Comparison of ENCODE assay signal across 1 cellular context in the genomic region with DNA sequence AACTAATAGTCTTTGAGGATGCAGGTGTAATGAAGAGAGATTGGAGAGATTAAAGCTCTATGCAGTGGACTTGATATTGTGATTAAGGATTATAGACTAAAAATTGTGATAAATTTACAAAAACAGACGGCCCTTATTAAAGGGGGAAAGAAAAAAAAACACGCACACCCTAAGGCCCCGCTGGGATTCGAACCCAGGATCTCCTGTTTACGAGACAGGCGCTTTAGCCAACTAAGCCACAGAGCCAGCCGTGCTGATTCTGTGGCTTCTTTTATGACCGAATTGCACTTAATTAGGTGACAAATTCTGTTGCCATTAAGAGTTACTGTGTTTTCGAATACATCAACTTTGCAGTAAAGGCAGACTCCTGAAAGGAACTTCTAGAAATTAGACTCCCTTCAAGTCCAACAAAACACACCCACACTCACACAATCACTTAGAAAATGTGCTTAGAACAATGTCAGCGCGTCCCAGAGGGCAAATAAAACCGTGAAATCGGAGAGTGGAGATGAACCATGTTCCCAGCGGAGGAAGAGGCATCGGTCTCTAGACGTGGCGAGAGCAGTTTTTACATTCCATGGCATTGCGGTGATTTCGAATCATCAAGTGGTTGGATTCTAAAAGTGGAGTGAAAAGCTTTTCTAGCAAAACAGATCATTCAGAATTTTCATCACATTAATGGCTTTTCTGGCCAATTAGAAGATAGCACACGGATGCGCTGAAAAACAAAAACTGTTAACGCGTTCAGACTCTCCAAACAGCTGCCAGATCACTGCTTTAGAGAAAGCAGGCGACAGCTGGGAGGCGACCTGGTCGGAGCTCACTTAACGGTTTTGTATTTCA.
TF ChIP-seq lines count a peak whose summit lies in the region.

No MANE protein-coding gene starts in this region.

TF ChIP-seq in GM12878, 131 proteins besides CTCF, POLR2A, EP300 and RAD21 (continued from another document):
- TF ChIP-seq, protein P1, sequence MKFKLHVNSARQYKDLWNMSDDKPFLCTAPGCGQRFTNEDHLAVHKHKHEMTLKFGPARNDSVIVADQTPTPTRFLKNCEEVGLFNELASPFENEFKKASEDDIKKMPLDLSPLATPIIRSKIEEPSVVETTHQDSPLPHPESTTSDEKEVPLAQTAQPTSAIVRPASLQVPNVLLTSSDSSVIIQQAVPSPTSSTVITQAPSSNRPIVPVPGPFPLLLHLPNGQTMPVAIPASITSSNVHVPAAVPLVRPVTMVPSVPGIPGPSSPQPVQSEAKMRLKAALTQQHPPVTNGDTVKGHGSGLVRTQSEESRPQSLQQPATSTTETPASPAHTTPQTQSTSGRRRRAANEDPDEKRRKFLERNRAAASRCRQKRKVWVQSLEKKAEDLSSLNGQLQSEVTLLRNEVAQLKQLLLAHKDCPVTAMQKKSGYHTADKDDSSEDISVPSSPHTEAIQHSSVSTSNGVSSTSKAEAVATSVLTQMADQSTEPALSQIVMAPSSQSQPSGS (IDR thresholded peaks at IDR 0.05; ENCODE audit: low read length), result no peak; the same call in 1 of the 2 replicates
- TF ChIP-seq JUNB (IDR thresholded peaks at IDR 0.05) (no peak), POU2F2 (IDR thresholded peaks at IDR 0.05; ENCODE audit: borderline replicate concordance, low read depth, low read length) (no peak), HDAC2 (IDR thresholded peaks at IDR 0.05) (no peak), KLF5 (IDR thresholded peaks at IDR 0.05; ENCODE audit: partially characterized antibody) (no peak), EGR1 (IDR thresholded peaks at IDR 0.05; ENCODE audit: borderline replicate concordance in 1 of 2, low read depth in 2 of 2, low read length in 2 of 2) (no peak), ZNF207 (IDR thresholded peaks at IDR 0.05; ENCODE audit: borderline replicate concordance) (no peak), FOXM1 (IDR thresholded peaks at IDR 0.05; ENCODE audit: low read depth, low read length) (no peak), SIN3A (IDR thresholded peaks at IDR 0.05; ENCODE audit: low read depth, low read length) (no peak), GATAD2B (conservative IDR thresholded peaks at IDR 0.05; ENCODE audit: low read depth) (no peak), POLR2AphosphoS2 (IDR thresholded peaks at IDR 0.05; ENCODE audit: low read depth, low read length) (no peak), IRF4 (IDR thresholded peaks at IDR 0.05; ENCODE audit: low read depth, low read length) (no peak), NFXL1 (IDR thresholded peaks at IDR 0.05; ENCODE audit: borderline replicate concordance) (no peak)
- TF ChIP-seq, protein P2, sequence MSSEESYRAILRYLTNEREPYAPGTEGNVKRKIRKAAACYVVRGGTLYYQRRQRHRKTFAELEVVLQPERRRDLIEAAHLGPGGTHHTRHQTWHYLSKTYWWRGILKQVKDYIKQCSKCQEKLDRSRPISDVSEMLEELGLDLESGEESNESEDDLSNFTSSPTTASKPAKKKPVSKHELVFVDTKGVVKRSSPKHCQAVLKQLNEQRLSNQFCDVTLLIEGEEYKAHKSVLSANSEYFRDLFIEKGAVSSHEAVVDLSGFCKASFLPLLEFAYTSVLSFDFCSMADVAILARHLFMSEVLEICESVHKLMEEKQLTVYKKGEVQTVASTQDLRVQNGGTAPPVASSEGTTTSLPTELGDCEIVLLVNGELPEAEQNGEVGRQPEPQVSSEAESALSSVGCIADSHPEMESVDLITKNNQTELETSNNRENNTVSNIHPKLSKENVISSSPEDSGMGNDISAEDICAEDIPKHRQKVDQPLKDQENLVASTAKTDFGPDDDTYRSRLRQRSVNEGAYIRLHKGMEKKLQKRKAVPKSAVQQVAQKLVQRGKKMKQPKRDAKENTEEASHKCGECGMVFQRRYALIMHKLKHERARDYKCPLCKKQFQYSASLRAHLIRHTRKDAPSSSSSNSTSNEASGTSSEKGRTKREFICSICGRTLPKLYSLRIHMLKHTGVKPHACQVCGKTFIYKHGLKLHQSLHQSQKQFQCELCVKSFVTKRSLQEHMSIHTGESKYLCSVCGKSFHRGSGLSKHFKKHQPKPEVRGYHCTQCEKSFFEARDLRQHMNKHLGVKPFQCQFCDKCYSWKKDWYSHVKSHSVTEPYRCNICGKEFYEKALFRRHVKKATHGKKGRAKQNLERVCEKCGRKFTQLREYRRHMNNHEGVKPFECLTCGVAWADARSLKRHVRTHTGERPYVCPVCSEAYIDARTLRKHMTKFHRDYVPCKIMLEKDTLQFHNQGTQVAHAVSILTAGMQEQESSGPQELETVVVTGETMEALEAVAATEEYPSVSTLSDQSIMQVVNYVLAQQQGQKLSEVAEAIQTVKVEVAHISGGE (CRISPR knock-in tag; IDR thresholded peaks at IDR 0.05), result no peak
- TF ChIP-seq, protein P3, sequence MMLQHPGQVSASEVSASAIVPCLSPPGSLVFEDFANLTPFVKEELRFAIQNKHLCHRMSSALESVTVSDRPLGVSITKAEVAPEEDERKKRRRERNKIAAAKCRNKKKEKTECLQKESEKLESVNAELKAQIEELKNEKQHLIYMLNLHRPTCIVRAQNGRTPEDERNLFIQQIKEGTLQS (IDR thresholded peaks at IDR 0.05; ENCODE audit: borderline replicate concordance, extremely low read depth, low read depth, low read length), result no peak
- TF ChIP-seq, protein P4, sequence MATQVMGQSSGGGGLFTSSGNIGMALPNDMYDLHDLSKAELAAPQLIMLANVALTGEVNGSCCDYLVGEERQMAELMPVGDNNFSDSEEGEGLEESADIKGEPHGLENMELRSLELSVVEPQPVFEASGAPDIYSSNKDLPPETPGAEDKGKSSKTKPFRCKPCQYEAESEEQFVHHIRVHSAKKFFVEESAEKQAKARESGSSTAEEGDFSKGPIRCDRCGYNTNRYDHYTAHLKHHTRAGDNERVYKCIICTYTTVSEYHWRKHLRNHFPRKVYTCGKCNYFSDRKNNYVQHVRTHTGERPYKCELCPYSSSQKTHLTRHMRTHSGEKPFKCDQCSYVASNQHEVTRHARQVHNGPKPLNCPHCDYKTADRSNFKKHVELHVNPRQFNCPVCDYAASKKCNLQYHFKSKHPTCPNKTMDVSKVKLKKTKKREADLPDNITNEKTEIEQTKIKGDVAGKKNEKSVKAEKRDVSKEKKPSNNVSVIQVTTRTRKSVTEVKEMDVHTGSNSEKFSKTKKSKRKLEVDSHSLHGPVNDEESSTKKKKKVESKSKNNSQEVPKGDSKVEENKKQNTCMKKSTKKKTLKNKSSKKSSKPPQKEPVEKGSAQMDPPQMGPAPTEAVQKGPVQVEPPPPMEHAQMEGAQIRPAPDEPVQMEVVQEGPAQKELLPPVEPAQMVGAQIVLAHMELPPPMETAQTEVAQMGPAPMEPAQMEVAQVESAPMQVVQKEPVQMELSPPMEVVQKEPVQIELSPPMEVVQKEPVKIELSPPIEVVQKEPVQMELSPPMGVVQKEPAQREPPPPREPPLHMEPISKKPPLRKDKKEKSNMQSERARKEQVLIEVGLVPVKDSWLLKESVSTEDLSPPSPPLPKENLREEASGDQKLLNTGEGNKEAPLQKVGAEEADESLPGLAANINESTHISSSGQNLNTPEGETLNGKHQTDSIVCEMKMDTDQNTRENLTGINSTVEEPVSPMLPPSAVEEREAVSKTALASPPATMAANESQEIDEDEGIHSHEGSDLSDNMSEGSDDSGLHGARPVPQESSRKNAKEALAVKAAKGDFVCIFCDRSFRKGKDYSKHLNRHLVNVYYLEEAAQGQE (IDR thresholded peaks at IDR 0.05; ENCODE audit: low read depth, low read length), result no peak
